ENCODE assay signal across 1 cellular context in the genomic region with DNA sequence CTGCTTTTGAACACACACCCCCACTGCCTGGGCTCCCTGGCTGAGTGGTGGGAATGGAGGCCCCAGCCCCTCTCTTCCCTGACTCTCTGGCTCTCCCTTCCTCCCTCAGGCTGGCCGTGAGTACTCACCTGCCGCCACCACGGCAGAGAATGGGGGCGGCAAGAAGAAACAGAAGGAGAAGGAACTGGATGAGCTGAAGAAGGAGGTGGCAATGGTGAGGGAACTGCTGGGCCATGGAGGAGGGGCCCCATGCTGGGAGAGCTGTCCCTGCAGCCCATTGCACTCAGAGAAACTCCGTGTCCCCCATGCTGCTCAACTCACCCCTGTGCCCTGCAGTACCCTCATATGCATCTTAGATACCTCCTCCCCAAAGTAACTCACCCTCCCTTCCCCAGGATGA.
TF ChIP-seq lines count a peak whose summit lies in the region.

No MANE protein-coding gene starts in this region.

TF ChIP-seq in IMR-90, 13 proteins besides CTCF, POLR2A, EP300 and RAD21 (continued from another document):
- TF ChIP-seq, protein P1, sequence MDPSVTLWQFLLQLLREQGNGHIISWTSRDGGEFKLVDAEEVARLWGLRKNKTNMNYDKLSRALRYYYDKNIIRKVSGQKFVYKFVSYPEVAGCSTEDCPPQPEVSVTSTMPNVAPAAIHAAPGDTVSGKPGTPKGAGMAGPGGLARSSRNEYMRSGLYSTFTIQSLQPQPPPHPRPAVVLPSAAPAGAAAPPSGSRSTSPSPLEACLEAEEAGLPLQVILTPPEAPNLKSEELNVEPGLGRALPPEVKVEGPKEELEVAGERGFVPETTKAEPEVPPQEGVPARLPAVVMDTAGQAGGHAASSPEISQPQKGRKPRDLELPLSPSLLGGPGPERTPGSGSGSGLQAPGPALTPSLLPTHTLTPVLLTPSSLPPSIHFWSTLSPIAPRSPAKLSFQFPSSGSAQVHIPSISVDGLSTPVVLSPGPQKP (IDR thresholded peaks at IDR 0.05; ENCODE audit: borderline replicate concordance, low read depth, low read length), result no peak
- TF ChIP-seq RCOR1 (IDR thresholded peaks at IDR 0.05; ENCODE audit: insufficient replicate concordance, low read length) (no peak), CEBPB (IDR thresholded peaks at IDR 0.05; ENCODE audit: low read depth, low read length) (no peak)
TF ChIP-seq in IMR-90: peak in this region for 0.
